Comparison of ENCODE assay signal across 22 cellular contexts in the genomic region with DNA sequence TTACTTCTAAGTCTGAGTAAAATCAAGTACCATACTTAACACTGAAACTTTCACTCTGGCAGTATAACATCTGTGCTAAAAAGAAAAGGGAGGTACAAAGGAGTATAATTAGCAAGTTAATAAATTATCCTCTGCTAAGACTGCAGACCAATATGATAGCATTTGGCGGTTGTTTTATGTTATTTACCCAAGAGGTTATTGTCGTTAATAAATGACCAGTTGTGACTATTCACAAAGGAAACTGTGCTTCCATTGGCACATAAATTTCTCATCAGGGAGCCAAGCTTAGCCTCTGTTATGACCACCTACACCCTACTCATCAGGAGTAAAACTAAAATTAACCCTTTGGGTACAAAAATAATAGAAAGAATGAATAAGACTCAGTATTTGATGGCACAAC.
DNase-seq lines count a peak whose midpoint lies in the region; ATAC-seq and TF ChIP-seq lines count a peak whose summit lies in the region.
"Had no signal": no experiment of that assay in that cellular context is flagged by ENCODE, and none has a peak within 500 bp of the region (broad histone marks: within the 10 kb centered on the region; RNA-seq: fewer than 3 reads in every experiment).

No MANE protein-coding gene starts in this region.

- H3K23ac ChIP-seq in H9 (ENCODE audit: insufficient read length, low read depth, low read length): no peak overlapping the region
- no peak overlapping the region for H3K23ac ChIP-seq in mesendoderm (ENCODE audit: low read length)

- intact Hi-C loops in sciatic nerve (cut with DNase I): loop anchor here (5.0 kb wide), 1 partner anchor 115 kb away; no protein-coding TSS in a partner anchor

- H3T11ph ChIP-seq in H9 (ENCODE audit: low read length): no peak overlapping the region

- H3K9ac ChIP-seq in HUES48 (ENCODE audit: low read depth, low read length) (no peak overlapping the region), H9 (ENCODE audit: extremely low read depth, insufficient read length, low read length) (no peak overlapping the region), mesendoderm (ENCODE audit: low read length) (no peak overlapping the region)

- H3K79me1 ChIP-seq in H9 (ENCODE audit: insufficient read depth, low read depth, low read length, poor library complexity, severe bottlenecking) (no peaks in the 10 kb centered on the region), mesendoderm (ENCODE audit: low read length) (no peaks in the 10 kb centered on the region)

- ATAC-seq in sciatic nerve: no peak
- ATAC-seq: Right ventricle myocardium inferior; stimulated activated naive CD8-positive, alpha-beta T cell treated with anti-CD3 and anti-CD28 coated beads, Interleukin-15, amount 100 ng/mL, for 72 hours; upper lobe of right lung had no signal

- H3K27ac Mint-ChIP-seq in H9: no peak overlapping the region; a peak in 1 of 7 replicates
- H3K27ac Mint-ChIP-seq: activated naive CD4-positive, alpha-beta T cell treated with anti-CD3 and anti-CD28 coated beads for 36 hours; nephron progenitor cell had no signal

- H3K18ac ChIP-seq in H9 (ENCODE audit: insufficient read length, low read depth, low read length): no peak overlapping the region
- H3K18ac ChIP-seq in mesendoderm (ENCODE audit: low read length): no peak overlapping the region

- no peak overlapping the region for H4K8ac ChIP-seq in H9 (replicated peaks; ENCODE audit: insufficient read length, low read depth, low read length)
- no peak overlapping the region for H4K8ac ChIP-seq in mesendoderm (ENCODE audit: low read depth, low read length)

- H3K9me3 ChIP-seq in HUES48 (ENCODE audit: control insufficient read depth, insufficient read depth, low read length) (no peaks in the 10 kb centered on the region), H9 (ENCODE audit: control insufficient read depth, low read depth, low read length) (no peaks in the 10 kb centered on the region)
- H3K9me3 ChIP-seq: prostate gland, upper lobe of right lung had no signal

- H3K36me3 ChIP-seq in HUES48 (ENCODE audit: control insufficient read depth, insufficient read depth, low read length): no peaks in the 10 kb centered on the region
- H3K36me3 ChIP-seq in kidney epithelial cell (ENCODE audit: control insufficient read depth, insufficient read depth, low read length): no peaks in the 10 kb centered on the region
- H3K36me3 ChIP-seq in mesendoderm (ENCODE audit: control insufficient read depth, insufficient read depth, low read length): no peaks in the 10 kb centered on the region
- H3K36me3 ChIP-seq: prostate gland, upper lobe of right lung had no signal

- H4K91ac ChIP-seq in H9 (ENCODE audit: insufficient read length, low read depth, low read length): no peak overlapping the region

- no peaks in the 10 kb centered on the region for H3K27me3 Mint-ChIP-seq in H9 (ENCODE audit: low read depth)

- H3K4me3 Mint-ChIP-seq in H9: no peak overlapping the region
- H3K4me3 Mint-ChIP-seq: activated naive CD4-positive, alpha-beta T cell treated with anti-CD3 and anti-CD28 coated beads for 36 hours; nephron progenitor cell; stimulated activated naive CD8-positive, alpha-beta T cell treated with anti-CD3 and anti-CD28 coated beads, Interleukin-15, amount 100 ng/mL, for 72 hours had no signal

- no peak overlapping the region for H2BK120ac ChIP-seq in H9 (ENCODE audit: low read depth, low read length, poor library complexity, severe bottlenecking)
- H2BK120ac ChIP-seq in mesendoderm (ENCODE audit: low read depth, low read length): no peak overlapping the region

- no peak overlapping the region for H2BK12ac ChIP-seq in H9 (ENCODE audit: insufficient read length, low read depth, low read length)

- H3K36me3 Mint-ChIP-seq in H9 (ENCODE audit: insufficient read depth in 1 of 3, low read depth in 3 of 3): no peaks in the 10 kb centered on the region

- TF ChIP-seq CTCF in kidney epithelial cell (IDR thresholded peaks at IDR 0.05; ENCODE audit: insufficient read depth, low read length, poor library complexity, severe bottlenecking) (no peak), H9 (conservative IDR thresholded peaks at IDR 0.05) (no peak)

- no peak overlapping the region for H2BK5ac ChIP-seq in H9 (ENCODE audit: insufficient read length, low read length)
- H2BK5ac ChIP-seq in mesendoderm (ENCODE audit: low read length): no peak overlapping the region

- H3K23me2 ChIP-seq in H9 (ENCODE audit: insufficient read length, low read depth, low read length, poor library complexity, severe bottlenecking): no peaks in the 10 kb centered on the region

- H3K27ac ChIP-seq in HUES48 (ENCODE audit: low read depth, low read length): peak overlapping the region; percentile 9
- no peak overlapping the region for H3K27ac ChIP-seq in H9 (ENCODE audit: insufficient read length, low read depth, low read length)
- no peak overlapping the region for H3K27ac ChIP-seq in mesendoderm (ENCODE audit: low read depth, low read length)
- H3K27ac ChIP-seq: prostate gland, upper lobe of right lung had no signal

- no peak overlapping the region for H2BK15ac ChIP-seq in H9 (ENCODE audit: low read depth, low read length)
- H2BK15ac ChIP-seq in mesendoderm (replicated peaks; ENCODE audit: low read depth): no peak overlapping the region

- H3K56ac ChIP-seq in H9 (ENCODE audit: insufficient read length, low read depth, low read length) (no peak overlapping the region), mesendoderm (ENCODE audit: low read length) (no peak overlapping the region)

- no peak overlapping the region for H2AFZ ChIP-seq in H9 (ENCODE audit: low read length)

- H3K4me3 ChIP-seq in HUES48 (ENCODE audit: low read depth, low read length) (no peak overlapping the region), kidney epithelial cell (ENCODE audit: low read depth, low read length) (no peak overlapping the region), mesendoderm (ENCODE audit: low read length) (no peak overlapping the region)
- H3K4me3 ChIP-seq: prostate gland, skin epidermis, upper lobe of right lung had no signal

- H4K5ac ChIP-seq in H9 (ENCODE audit: insufficient read length, low read depth, low read length) (no peak overlapping the region), mesendoderm (ENCODE audit: low read length) (no peak overlapping the region)

- DNase-seq in NCI-H774 (lab: John Stamatoyannopoulos, UW): peak; percentile 94
- peak; percentile 45 for DNase-seq in kidney epithelial cell (ENCODE audit: low read depth)
- DNase-seq in renal cortical epithelial cell (ENCODE audit: low read depth): peak; percentile 97
- DNase-seq in sciatic nerve (ENCODE audit: low spot score): no peak
- no peak for DNase-seq in H9
- no peak for DNase-seq in activated CD4-positive, alpha-beta T cell treated with anti-CD3 and anti-CD28 coated beads for 1 hour
- no peak for DNase-seq in mesendoderm
- DNase-seq: activated CD4-positive, alpha-beta T cell treated with anti-CD3 and anti-CD28 coated beads, Interleukin-2, amount 50 U/mL, for 48 hours; activated naive CD4-positive, alpha-beta T cell treated with anti-CD3 and anti-CD28 coated beads for 36 hours; aorta; cerebellar nuclear complex; effector memory CD4-positive, alpha-beta T cell; mammary epithelial cell; NCI-H2029; nephron progenitor cell; stimulated activated CD4-positive, alpha-beta T cell treated with anti-CD3 and anti-CD28 coated beads, Interleukin-2, amount 100 ng/mL, for 48 hours; stimulated activated naive CD8-positive, alpha-beta T cell treated with anti-CD3 and anti-CD28 coated beads, Interleukin-15, amount 100 ng/mL, for 72 hours; upper lobe of right lung had no signal

- H3K4me2 ChIP-seq in H9 (ENCODE audit: insufficient read depth, insufficient read length, low read length) (no peak overlapping the region), mesendoderm (ENCODE audit: low read length) (no peak overlapping the region)

- WGBS in H9 (ENCODE audit: extremely low coverage, insufficient read length, low lambda C conversion rate): no CpG with 5 or more reads among the region's 2 CpGs
- WGBS in mesendoderm (ENCODE audit: extremely low coverage, insufficient coverage, low lambda C conversion rate): no CpG with 5 or more reads among the region's 2 CpGs

- H2AK5ac ChIP-seq in H9 (ENCODE audit: insufficient read length, low read length) (no peak overlapping the region), mesendoderm (ENCODE audit: low read length) (no peak overlapping the region)

- H3K9me3 Mint-ChIP-seq in H9: no peaks in the 10 kb centered on the region
- H3K9me3 Mint-ChIP-seq: activated naive CD4-positive, alpha-beta T cell treated with anti-CD3 and anti-CD28 coated beads for 36 hours; nephron progenitor cell; stimulated activated naive CD8-positive, alpha-beta T cell treated with anti-CD3 and anti-CD28 coated beads, Interleukin-15, amount 100 ng/mL, for 72 hours had no signal

- H4K20me1 ChIP-seq in H9 (ENCODE audit: control insufficient read depth, insufficient read depth, insufficient read length): no peaks in the 10 kb centered on the region

- no peaks in the 10 kb centered on the region for H3K27me3 ChIP-seq in HUES48 (ENCODE audit: control insufficient read depth, insufficient read depth, low read length)
- H3K27me3 ChIP-seq in kidney epithelial cell (ENCODE audit: control insufficient read depth, insufficient read depth, low read length): peaks cover 3% of the 10 kb centered on the region
- no peaks in the 10 kb centered on the region for H3K27me3 ChIP-seq in H9 (ENCODE audit: insufficient read depth, low read length)
- no peaks in the 10 kb centered on the region for H3K27me3 ChIP-seq in mesendoderm (ENCODE audit: insufficient read depth, low read length, poor library complexity)
- H3K27me3 ChIP-seq: upper lobe of right lung had no signal

- peaks cover 14% of the 10 kb centered on the region in 2 experiments for H3K4me1 Mint-ChIP-seq in H9

- no peak overlapping the region for H2BK20ac ChIP-seq in H9 (ENCODE audit: low read depth, low read length, poor library complexity, severe bottlenecking)

- H3K4me1 ChIP-seq in HUES48 (ENCODE audit: control insufficient read depth, insufficient read depth, low read length) (peaks cover 8% of the 10 kb centered on the region; the same call in 1 of the 2 replicates), H9 (ENCODE audit: insufficient read depth, low read length) (no peaks in the 10 kb centered on the region), mesendoderm (ENCODE audit: control insufficient read depth, low read depth, low read length) (no peaks in the 10 kb centered on the region)
- H3K4me1 ChIP-seq: upper lobe of right lung had no signal

- no peaks in the 10 kb centered on the region for H3K79me2 ChIP-seq in H9 (ENCODE audit: insufficient read depth, low read length)
- H3K79me2 ChIP-seq in mesendoderm (ENCODE audit: control insufficient read depth, insufficient read depth, low read length): no peaks in the 10 kb centered on the region

- no peak overlapping the region for H3K14ac ChIP-seq in H9 (ENCODE audit: insufficient read depth, low read length)

- H3K4ac ChIP-seq in H9 (ENCODE audit: low read depth, low read length) (no peak overlapping the region), mesendoderm (ENCODE audit: low read depth, low read length) (no peak overlapping the region)

Comparison
In these comparisons a context has a peak if more than half of its experiments do, and no peak if none do; other contexts are left out.
1. DNase-seq: peak in NCI-H774 (single experiment), kidney epithelial cell (single experiment) and renal cortical epithelial cell (single experiment); none in sciatic nerve (single experiment), H9 (single experiment), activated CD4-positive, alpha-beta T cell treated with anti-CD3 and anti-CD28 coated beads for 1 hour (single experiment) and mesendoderm (single experiment).